12 cellular contexts compared by ENCODE assay signal in genomic region chr17:60089097-60089844, GRCh38. TPM values are rescaled to one million over a fixed set of nuclear protein-coding genes. Genes with fewer than 3 reads are reported as not detected.
DNase-seq lines count a peak whose midpoint lies in the region; ATAC-seq, FAIRE-seq and TF ChIP-seq lines count a peak whose summit lies in the region.
"Had no signal": no experiment of that assay in that cellular context is flagged by ENCODE, and none has a peak within 500 bp of the region (broad histone marks: within the 10 kb centered on the region; RNA-seq: fewer than 3 reads in every experiment).

No MANE protein-coding gene starts in this region.

- H3K79me2 ChIP-seq in K562 (ENCODE audit: control insufficient read depth, insufficient read depth, low read length) = no peaks in the 10 kb centered on the region

- H3K9me3 ChIP-seq in K562 (replicated peaks; ENCODE audit: control insufficient read depth, insufficient read depth, low read depth, low read length) (peaks cover 4% of the 10 kb centered on the region), esophagus muscularis mucosa (peaks cover 0 to 3% (median 0%) of the 10 kb centered on the region in 4 donors)

- H4K20me1 ChIP-seq in K562 (replicated peaks; ENCODE audit: control insufficient read depth, insufficient read depth, low read length) = no peaks in the 10 kb centered on the region

- POLR2A ChIA-PET in K562 (lab: Yijun Ruan, JAX) = interaction anchor here (1.9 to 2.4 kb wide), 2 partner anchors 8 to 10 kb away, joined by 8 to 12 read pairs; partner anchors contain the start of gene HEATR6

- in situ Hi-C loops in K562 (cut with MboI) = no loop called here

- TF ChIP-seq EP300 in K562 (IDR thresholded peaks at IDR 0.05; ENCODE audit: low read length) (no peak), esophagus muscularis mucosa (IDR thresholded peaks at IDR 0.05) (no peak)

- intact Hi-C loops in K562 (cut with micrococcal nuclease) = no loop called here
- intact Hi-C loops in esophagus muscularis mucosa (cut with DNase I) = no loop called here

- no peak overlapping the region for H3K4me2 ChIP-seq in K562 (ENCODE audit: insufficient read depth, low read length)

- H3K9ac ChIP-seq in K562 (ENCODE audit: insufficient read depth in 1 of 2, low read depth in 2 of 2, low read length in 2 of 2) = no peak overlapping the region

- DNase-seq in K562 (ENCODE audit: extremely low read depth in 1 of 4, low spot score in 3 of 4) = peak in 3 of 4 experiments; percentile 21 to 50 (median 45)
- DNase-seq in esophagus muscularis mucosa (ENCODE audit: extremely low spot score) = no peak
- DNase-seq in D721Med (ENCODE audit: insufficient read length, low spot score) = no peak
- DNase-seq in urothelium cell line (ENCODE audit: low spot score) = no peak
- DNase-seq in activated gamma-delta T cell treated with Interleukin-2 at 50 U/mL for 16 hours = no peak
- DNase-seq: activated naive CD4-positive, alpha-beta T cell treated with Interleukin-2 at 50 U/mL for 16 hours; CD8-positive, alpha-beta memory T cell; heart right ventricle; NCI-H1048 had no signal

- CTCF ChIA-PET in K562 (lab: Yijun Ruan, JAX; ENCODE audit: low intra/inter-chr PET ratio) = no interaction called here

- H3K4me1 ChIP-seq in K562 (replicated peaks in 1 of 2; ENCODE audit: control insufficient read depth in 2 of 2, insufficient read depth in 2 of 2, low read length in 2 of 2) (peaks cover 8 to 10% of the 10 kb centered on the region in 2 experiments; a peak in 4 of 5 replicates), esophagus muscularis mucosa (peaks cover 0 to 13% (median 6%) of the 10 kb centered on the region in 4 donors)

- H2AFZ ChIP-seq in K562 (ENCODE audit: low read depth, low read length) = no peak overlapping the region

- H3K27ac ChIP-seq in K562 (ENCODE audit: extremely low read depth, low read depth, low read length) = no peak overlapping the region
- H3K27ac ChIP-seq in esophagus muscularis mucosa (replicated peaks in 1 of 4) = no peak overlapping the region
- H3K27ac ChIP-seq: heart right ventricle had no signal

- BruUV-seq in K562 (replicated peaks; lab: Mats Ljungman, UMichigan) = no TSS peak

- FAIRE-seq in K562 (lab: Jason Lieb, UNC) (no peak), D721Med (lab: Jason Lieb, UNC) (no peak), urothelium cell line (lab: Jason Lieb, UNC) (no peak)

- no peak for TF ChIP-seq RAD21 in K562 (CRISPR knock-in tag; conservative IDR thresholded peaks at IDR 0.05 in 1 of 2, IDR thresholded peaks at IDR 0.05 in 1 of 2)

- H3K4me3 ChIP-seq in K562 (no peak overlapping the region), esophagus muscularis mucosa (no peak overlapping the region)
- H3K4me3 ChIP-seq: heart right ventricle had no signal

- TF ChIP-seq POLR2A in K562 (conservative IDR thresholded peaks at IDR 0.05) (no peak), esophagus muscularis mucosa (IDR thresholded peaks at IDR 0.05; ENCODE audit: low read depth) (no peak)

- ATAC-seq in GM18502 (IDR thresholded peaks at IDR 0.05; ENCODE audit: poor library complexity, unreplicated experiment) = peak; percentile 72
- ATAC-seq in GM21526 (IDR thresholded peaks at IDR 0.05; ENCODE audit: low FRiP score, unreplicated experiment) = peak; percentile 76
- ATAC-seq in HG03432 (IDR thresholded peaks at IDR 0.05; ENCODE audit: unreplicated experiment) = peak; percentile 71
- peak; percentile 63 for ATAC-seq in K562

- WGBS in K562 (ENCODE audit: insufficient coverage, low coverage, missing lambda C conversion rate) = 5% methylated on average over 3 of the region's 4 CpGs
- 72% methylated on average over 4 of the region's 4 CpGs for WGBS in esophagus muscularis mucosa

- H3K36me3 ChIP-seq in K562 (ENCODE audit: control insufficient read depth, insufficient read depth, low read length) = no peaks in the 10 kb centered on the region
- no peaks in the 10 kb centered on the region for H3K36me3 ChIP-seq in esophagus muscularis mucosa
- H3K36me3 ChIP-seq: heart right ventricle had no signal

- no peaks in the 10 kb centered on the region for H3K9me1 ChIP-seq in K562 (ENCODE audit: control insufficient read depth, insufficient read depth, low read length)

- no peak for TF ChIP-seq CTCF in K562 (IDR thresholded peaks at IDR 0.05 in 2 of 3, conservative IDR thresholded peaks at IDR 0.05 in 1 of 3; ENCODE audit: insufficient read depth in 2 of 3, low read depth in 1 of 3, low read length in 3 of 3)
- no peak for TF ChIP-seq CTCF in esophagus muscularis mucosa (IDR thresholded peaks at IDR 0.05)
- TF ChIP-seq CTCF in D721Med (IDR thresholded peaks at IDR 0.05; ENCODE audit: insufficient read depth, missing control alignments) = no peak

- H3K27me3 ChIP-seq in K562 (ENCODE audit: control insufficient read depth in 2 of 2, insufficient read depth in 2 of 2, low read length in 2 of 2) (no peaks in the 10 kb centered on the region), esophagus muscularis mucosa (no peaks in the 10 kb centered on the region)
- H3K27me3 ChIP-seq: heart right ventricle had no signal

TF ChIP-seq in K562, 482 proteins besides CTCF, POLR2A, EP300 and RAD21 (continues in another document):
- TF ChIP-seq HIVEP1 (CRISPR knock-in tag; IDR thresholded peaks at IDR 0.05) (no peak), NFYB (IDR thresholded peaks at IDR 0.05; ENCODE audit: extremely low read depth, insufficient read length) (no peak), ZNF764 (CRISPR knock-in tag; IDR thresholded peaks at IDR 0.05; ENCODE audit: low read depth) (no peak), ZBTB11 (CRISPR knock-in tag; IDR thresholded peaks at IDR 0.05) (peak in 1 of 3 experiments; percentile 15; a peak in 1 of 6 replicates)
- TF ChIP-seq, protein P1, sequence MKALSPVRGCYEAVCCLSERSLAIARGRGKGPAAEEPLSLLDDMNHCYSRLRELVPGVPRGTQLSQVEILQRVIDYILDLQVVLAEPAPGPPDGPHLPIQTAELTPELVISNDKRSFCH (CRISPR knock-in tag; IDR thresholded peaks at IDR 0.05) = no peak
- TF ChIP-seq, protein P1 (tag; IDR thresholded peaks at IDR 0.05) = peak; percentile 76; the same call in 1 of the 2 replicates
- TF ChIP-seq, protein P2, sequence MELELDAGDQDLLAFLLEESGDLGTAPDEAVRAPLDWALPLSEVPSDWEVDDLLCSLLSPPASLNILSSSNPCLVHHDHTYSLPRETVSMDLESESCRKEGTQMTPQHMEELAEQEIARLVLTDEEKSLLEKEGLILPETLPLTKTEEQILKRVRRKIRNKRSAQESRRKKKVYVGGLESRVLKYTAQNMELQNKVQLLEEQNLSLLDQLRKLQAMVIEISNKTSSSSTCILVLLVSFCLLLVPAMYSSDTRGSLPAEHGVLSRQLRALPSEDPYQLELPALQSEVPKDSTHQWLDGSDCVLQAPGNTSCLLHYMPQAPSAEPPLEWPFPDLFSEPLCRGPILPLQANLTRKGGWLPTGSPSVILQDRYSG (tag; conservative IDR thresholded peaks at IDR 0.05; ENCODE audit: low read depth) = no peak

RNA-seq across cellular contexts. Expression of gene HEATR6, which starts 10.6 kb away (rescaled TPM):
- 29.4 and 51.4 TPM in 2 replicates for total RNA-seq in K562 (2011; cell fraction: chromatin; rRNA removed; ENCODE audit: low replicate concordance)
- total RNA-seq in K562 (2011; cell fraction: nucleolus; rRNA removed) = 23.0 and 26.7 TPM in 2 replicates
- 31.9 and 32.7 TPM in 2 replicates for total RNA-seq in K562 (2011; cell fraction: nucleoplasm; rRNA removed)
- total RNA-seq in K562 (2014; rRNA removed) (6.9 and 11.3 TPM in 2 replicates), K562 (2014; rRNA removed; fragmentation: Illumina TruSeq; extraction: Trizol) (11.4 and 12.1 TPM in 2 replicates), K562 (2015; rRNA removed; fragmentation: Illumina TruSeq; extraction: Trizol) (10.9 and 12.7 TPM in 2 replicates), K562 (2021) (12.9 and 13.5 TPM in 2 replicates), esophagus muscularis mucosa (10 to 100 TPM; 14.6 to 25.3 (median 18.0) TPM)
- polyA plus RNA-seq in K562 (2011; rRNA removed) (17.6 and 22.9 TPM in 2 replicates), K562 (2014; fragmentation: Illumina TruSeq; extraction: Trizol) (14.5 and 15.4 TPM in 2 replicates), K562 (2014; fragmentation: Nextera tagmentation; extraction: Ambion mirVana) (1 to 10 TPM; 5.3 to 9.1 TPM), K562 (2014; rRNA removed) (10.8 and 13.5 TPM in 2 replicates)
- polyA plus RNA-seq in K562 (2011; cell fraction: cytosol; rRNA removed) = 22.9 and 29.8 TPM in 2 replicates
- polyA plus RNA-seq in K562 (2011; cell fraction: nucleus; rRNA removed) = 78.3 and 85.3 TPM in 2 replicates
- 11.1 and 22.0 TPM in 2 replicates for polyA plus RNA-seq in K562 (2012)
- 21.9 and 34.4 TPM in 2 replicates for polyA minus RNA-seq in K562 (2011; rRNA and poly(A)+ RNA removed)
- 15.9 and 17.8 TPM in 2 replicates for polyA minus RNA-seq in K562 (2011; cell fraction: cytosol; rRNA and poly(A)+ RNA removed)
- polyA minus RNA-seq in K562 (2011; cell fraction: nucleus; rRNA and poly(A)+ RNA removed) = 26.7 and 45.1 TPM in 2 replicates

Comparison
In these comparisons a context has a peak if more than half of its experiments do, and no peak if none do; other contexts are left out.
1. DNase-seq: peak in K562 (3 of 4); none in esophagus muscularis mucosa (single experiment), D721Med (single experiment), urothelium cell line (single experiment) and activated gamma-delta T cell treated with Interleukin-2 at 50 U/mL for 16 hours (single experiment).
2. Peak in every context shown above with its lines, with median percentiles within 50 percentile points of each other: ATAC-seq.